8 cellular contexts compared by ENCODE assay signal in the genomic region with DNA sequence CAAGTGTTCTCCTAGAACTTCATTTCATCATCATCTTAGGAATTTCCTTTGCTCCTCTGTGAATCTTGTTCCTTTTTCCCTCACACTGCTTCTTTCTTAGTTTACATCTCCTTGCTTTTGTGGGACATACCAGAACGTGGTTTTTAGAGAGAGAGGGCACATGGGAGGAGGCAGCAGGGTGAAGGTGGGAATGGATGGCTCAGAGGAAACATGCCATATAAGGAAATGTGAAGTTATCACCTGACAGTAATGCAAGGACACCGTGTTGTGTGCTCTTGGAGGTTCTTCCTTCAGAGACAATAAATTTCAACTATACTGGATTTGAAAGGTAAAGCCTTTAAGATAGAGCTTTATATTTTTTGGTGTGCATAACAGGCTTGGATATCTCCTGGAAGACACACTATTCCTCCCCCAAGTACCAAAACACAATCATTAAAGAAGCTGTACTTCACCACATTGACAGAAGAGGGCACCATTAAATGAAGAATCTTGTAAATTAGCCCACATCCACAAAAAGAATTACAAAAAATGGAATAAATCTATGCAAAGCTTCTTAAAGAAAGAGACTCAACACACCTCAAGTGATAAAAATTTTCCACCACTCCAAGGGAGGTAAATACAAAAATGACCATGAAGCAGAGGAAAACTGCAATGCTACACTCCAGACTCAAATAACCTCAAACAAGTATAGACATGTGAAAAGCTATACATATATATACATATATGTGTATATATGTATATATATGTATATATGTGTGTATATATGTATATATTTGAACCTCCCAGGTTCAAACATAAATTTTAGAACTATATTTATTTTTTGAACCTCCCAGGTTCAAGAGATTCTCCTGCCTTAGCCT. TPM values are rescaled to one million over a fixed set of nuclear protein-coding genes. Genes with fewer than 3 reads are reported as not detected.
DNase-seq lines count a peak whose midpoint lies in the region; ATAC-seq and TF ChIP-seq lines count a peak whose summit lies in the region.

No MANE protein-coding gene starts in this region.

- DNase-seq in DMS 273 (lab: John Stamatoyannopoulos, UW; ENCODE audit: unreplicated experiment), result peak; percentile 55
- DNase-seq in HCT116 (ENCODE audit: low read depth, low spot score), result peak; percentile 18
- DNase-seq in T-helper 17 cell, result no peak
- DNase-seq in iPS DF 6.9 (ENCODE audit: low read depth, low spot score), result peak; percentile 25
- DNase-seq in uterus, result no peak
- DNase-seq in NCI-H1694 treated with DMSO at 0.1 percent for 48 hours (lab: John Stamatoyannopoulos, UW), result no peak
- no peak for DNase-seq in amygdala (lab: John Stamatoyannopoulos, UW)

- WGBS in iPS DF 6.9 (ENCODE audit: insufficient coverage, insufficient read length), result no CpG with 5 or more reads among the region's 2 CpGs

- peak overlapping the region; percentile 65 for H3K27ac Mint-ChIP-seq in T-helper 17 cell

- TF ChIP-seq RAD21 in HCT116 (IDR thresholded peaks at IDR 0.05; ENCODE audit: low read depth), result peak; percentile 75

- 0 out of 2 replicates have a peak, but pooled peaks cover 6% of the 10 kb centered on the region for H3K27me3 ChIP-seq in HCT116 (ENCODE audit: insufficient read depth, low read length)
- H3K27me3 ChIP-seq in iPS DF 6.9 (ENCODE audit: control insufficient read depth, insufficient read depth, low read length), result no peaks in the 10 kb centered on the region
- no peaks in the 10 kb centered on the region for H3K27me3 ChIP-seq in uterus

- H2AFZ ChIP-seq in HCT116 (ENCODE audit: low read depth, low read length, poor library complexity, severe bottlenecking), result peak overlapping the region; percentile 49

- H3K36me3 ChIP-seq in HCT116 (ENCODE audit: control insufficient read depth in 1 of 2, insufficient read depth in 2 of 2, low read length in 2 of 2) (no peaks in the 10 kb centered on the region), iPS DF 6.9 (ENCODE audit: control insufficient read depth, insufficient read depth, low read length) (no peaks in the 10 kb centered on the region), uterus (no peaks in the 10 kb centered on the region)

- H3K4me1 ChIP-seq in HCT116 (ENCODE audit: control insufficient read depth in 1 of 2, insufficient read depth in 2 of 2, low read length in 2 of 2) (no peaks in the 10 kb centered on the region), iPS DF 6.9 (ENCODE audit: control insufficient read depth, insufficient read depth, low read length) (no peaks in the 10 kb centered on the region), uterus (no peaks in the 10 kb centered on the region)

- TF ChIP-seq POLR2A in HCT116 (IDR thresholded peaks at IDR 0.05; ENCODE audit: borderline replicate concordance, extremely low read depth, insufficient read depth, insufficient read length) (no peak), uterus (IDR thresholded peaks at IDR 0.05) (no peak)

- BruUV-seq in HCT116 (replicated peaks; lab: Mats Ljungman, UMichigan), result no TSS peak

- H3K4me1 Mint-ChIP-seq in T-helper 17 cell, result peaks cover 12% of the 10 kb centered on the region

- intact Hi-C loops in HCT116 (cut with micrococcal nuclease) (loop anchor here (1.0 to 10.0 kb wide), 4 partner anchors 52 to 601 kb away; a partner anchor contains a TSS), uterus (cut with DNase I; ENCODE audit: low total_unique reads) (no loop called here)

- POLR2A ChIA-PET in HCT116 (lab: Charles Lee), result interaction anchor here (1.0 to 1.4 kb wide), 2 partner anchors 17 to 52 kb away, joined by 3 to 8 read pairs; no protein-coding TSS in a partner anchor

- ATAC-seq in HCT116, result peak; percentile 87
- peak; percentile 63 for ATAC-seq in T-helper 17 cell
- no peak for ATAC-seq in GM18519 (IDR thresholded peaks at IDR 0.05; ENCODE audit: low FRiP score, unreplicated experiment)

- RAD21 ChIA-PET in HCT116 (lab: Charles Lee; ENCODE audit: low non-redundant PET in 1 of 2, low total read pairs in 2 of 2, uncharacterized antibody in 2 of 2, unreplicated experiment in 2 of 2), result interaction anchor here in 1 of 2 experiments (0.9 to 1.2 kb wide), 3 partner anchors 52 to 206 kb away, joined by 3 to 12 read pairs (median 3); no protein-coding TSS in a partner anchor

- H3K36me3 Mint-ChIP-seq in T-helper 17 cell (ENCODE audit: low read depth), result no peaks in the 10 kb centered on the region

- H3K4me3 ChIP-seq in HCT116 (replicated peaks in 1 of 2; ENCODE audit: low read depth in 1 of 2, low read length in 2 of 2) (no peak overlapping the region), iPS DF 6.9 (ENCODE audit: low read length) (no peak overlapping the region), uterus (no peak overlapping the region)

- no peak overlapping the region for H3K4me2 ChIP-seq in HCT116 (ENCODE audit: low read length)

- no peak overlapping the region for H3K4me3 Mint-ChIP-seq in T-helper 17 cell

- TF ChIP-seq CTCF in HCT116 (IDR thresholded peaks at IDR 0.05 in 2 of 3, conservative IDR thresholded peaks at IDR 0.05 in 1 of 3; ENCODE audit: borderline replicate concordance in 1 of 3, insufficient read depth in 1 of 3, low read depth in 2 of 3, low read length in 2 of 3), result peak; percentile 36 to 76 (median 64)
- peak; percentile 22 to 50 (median 38) for TF ChIP-seq CTCF in uterus (IDR thresholded peaks at IDR 0.05)

- no peaks in the 10 kb centered on the region for H3K79me2 ChIP-seq in HCT116 (ENCODE audit: insufficient read depth, low read length)

- H3K9me3 ChIP-seq in HCT116 (ENCODE audit: control insufficient read depth in 1 of 2, insufficient read depth in 1 of 2, low read depth in 1 of 2, low read length in 2 of 2), result no peaks in the 10 kb centered on the region
- no peaks in the 10 kb centered on the region for H3K9me3 ChIP-seq in T-helper 17 cell (ENCODE audit: control insufficient read depth, low read length, poor library complexity, severe bottlenecking)
- H3K9me3 ChIP-seq in iPS DF 6.9 (ENCODE audit: control insufficient read depth, insufficient read depth, low read length), result no peaks in the 10 kb centered on the region
- H3K9me3 ChIP-seq in uterus, result no peaks in the 10 kb centered on the region

- H3K9ac ChIP-seq in HCT116 (ENCODE audit: low read length), result no peak overlapping the region

- CTCF ChIA-PET in HCT116 (lab: Charles Lee), result interaction anchor here (0.7 to 2.5 kb wide), 17 partner anchors 12 to 596 kb away, joined by 3 to 52 read pairs (median 4); no protein-coding TSS in a partner anchor

- H3K9me2 ChIP-seq in HCT116 (ENCODE audit: insufficient read depth), result no peaks in the 10 kb centered on the region

- H3K27ac ChIP-seq in HCT116 (ENCODE audit: low read depth, low read length) (no peak overlapping the region), iPS DF 6.9 (ENCODE audit: low read length) (no peak overlapping the region), uterus (no peak overlapping the region)

- H4K20me1 ChIP-seq in HCT116 (ENCODE audit: insufficient read depth), result no peaks in the 10 kb centered on the region

- no peaks in the 10 kb centered on the region for H3K27me3 Mint-ChIP-seq in T-helper 17 cell

TF ChIP-seq in HCT116, 20 proteins besides CTCF, POLR2A, EP300 and RAD21:
- TF ChIP-seq, protein P1, sequence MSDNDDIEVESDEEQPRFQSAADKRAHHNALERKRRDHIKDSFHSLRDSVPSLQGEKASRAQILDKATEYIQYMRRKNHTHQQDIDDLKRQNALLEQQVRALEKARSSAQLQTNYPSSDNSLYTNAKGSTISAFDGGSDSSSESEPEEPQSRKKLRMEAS (IDR thresholded peaks at IDR 0.05), result peak; percentile 55
- peak; percentile 97 for TF ChIP-seq SRF (IDR thresholded peaks at IDR 0.05; ENCODE audit: low read depth)
- TF ChIP-seq, protein P2, sequence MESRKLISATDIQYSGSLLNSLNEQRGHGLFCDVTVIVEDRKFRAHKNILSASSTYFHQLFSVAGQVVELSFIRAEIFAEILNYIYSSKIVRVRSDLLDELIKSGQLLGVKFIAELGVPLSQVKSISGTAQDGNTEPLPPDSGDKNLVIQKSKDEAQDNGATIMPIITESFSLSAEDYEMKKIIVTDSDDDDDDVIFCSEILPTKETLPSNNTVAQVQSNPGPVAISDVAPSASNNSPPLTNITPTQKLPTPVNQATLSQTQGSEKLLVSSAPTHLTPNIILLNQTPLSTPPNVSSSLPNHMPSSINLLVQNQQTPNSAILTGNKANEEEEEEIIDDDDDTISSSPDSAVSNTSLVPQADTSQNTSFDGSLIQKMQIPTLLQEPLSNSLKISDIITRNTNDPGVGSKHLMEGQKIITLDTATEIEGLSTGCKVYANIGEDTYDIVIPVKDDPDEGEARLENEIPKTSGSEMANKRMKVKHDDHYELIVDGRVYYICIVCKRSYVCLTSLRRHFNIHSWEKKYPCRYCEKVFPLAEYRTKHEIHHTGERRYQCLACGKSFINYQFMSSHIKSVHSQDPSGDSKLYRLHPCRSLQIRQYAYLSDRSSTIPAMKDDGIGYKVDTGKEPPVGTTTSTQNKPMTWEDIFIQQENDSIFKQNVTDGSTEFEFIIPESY (IDR thresholded peaks at IDR 0.05; ENCODE audit: extremely low read depth, insufficient replicate concordance, low read length), result no peak

RNA-seq across cellular contexts. Expression of a gene that starts 26.1 kb away (rescaled TPM):
- total RNA-seq in HCT116 (2021; ENCODE audit: unreplicated experiment), result not detected
- not detected in 2 replicates for polyA plus RNA-seq in HCT116 (2012)
- 1 to 10 TPM; 2.2 to 5.8 TPM for total RNA-seq in T-helper 17 cell
- total RNA-seq in uterus, result 100 to 1,000 TPM in 1 of 4 donors, 10 to 100 TPM in 1, 1 to 10 TPM in 2; 3.5 to 145 (median 10.1) TPM

Comparison
In these comparisons a context has a peak if more than half of its experiments do, and no peak if none do; other contexts are left out.
1. DNase-seq: peak in DMS 273 (single experiment), HCT116 (single experiment) and iPS DF 6.9 (single experiment); none in T-helper 17 cell (0 of 3), uterus (0 of 2), NCI-H1694 treated with DMSO at 0.1 percent for 48 hours (single experiment) and amygdala (0 of 56).